In the genomic region with DNA sequence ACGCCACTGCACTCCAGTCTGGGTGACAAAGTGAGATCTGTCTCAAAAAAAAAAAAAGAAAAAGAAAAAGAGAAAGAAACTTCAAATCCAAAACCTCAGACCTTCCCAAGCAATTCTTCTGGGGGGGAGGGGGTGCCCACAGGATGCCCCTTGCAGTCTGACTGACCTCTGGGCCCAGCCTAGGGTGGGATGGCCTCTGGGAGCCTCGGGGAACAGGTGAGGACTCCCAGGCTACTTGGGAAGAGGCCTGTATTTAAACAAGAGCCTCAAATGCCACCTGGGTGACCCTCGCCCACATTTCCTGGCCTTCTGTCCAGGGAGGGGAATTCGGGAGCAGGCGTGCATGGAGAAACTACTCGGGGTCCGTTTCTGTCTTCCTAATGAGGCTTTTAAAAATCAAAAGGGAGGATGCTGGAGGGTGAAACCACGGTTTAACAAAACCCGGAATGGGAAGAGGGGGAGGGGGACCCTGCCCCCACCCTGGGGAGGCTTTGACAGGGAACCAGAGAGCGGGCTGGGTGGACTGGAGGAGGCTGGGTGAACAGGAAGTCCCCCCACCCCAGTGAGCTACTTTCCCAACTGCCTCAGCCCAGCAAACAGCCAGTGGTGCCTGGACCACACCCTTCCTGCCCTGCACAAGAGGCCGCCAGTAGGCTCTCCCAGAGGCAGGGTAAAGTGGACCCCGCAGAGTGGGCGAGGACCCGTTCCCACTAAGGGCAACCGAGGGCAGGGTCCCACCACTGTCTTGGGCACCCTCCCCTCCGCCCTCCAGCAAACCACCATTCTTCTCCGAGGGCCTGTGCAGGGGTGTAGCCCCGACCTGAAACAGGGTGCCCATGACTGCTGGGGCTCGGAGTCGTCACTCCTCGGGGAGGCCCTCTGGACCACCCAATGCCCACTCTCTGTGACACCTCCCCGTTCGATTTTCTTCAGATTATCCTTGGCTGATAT, we compare ENCODE assay signal across 8 cellular contexts. TPM values are rescaled to one million over a fixed set of nuclear protein-coding genes. Genes with fewer than 3 reads are reported as not detected.
DNase-seq lines count a peak whose midpoint lies in the region; ATAC-seq and TF ChIP-seq lines count a peak whose summit lies in the region.

No MANE protein-coding gene starts in this region.

- intact Hi-C loops in breast epithelium (cut with DNase I; ENCODE audit: low total_unique reads), result no loop called here

- H3K27me3 ChIP-seq in breast epithelium, result no peaks in the 10 kb centered on the region

- H3K4me1 Mint-ChIP-seq in nephron progenitor cell, result peaks cover 35% of the 10 kb centered on the region

- H3K27ac Mint-ChIP-seq in nephron progenitor cell, result no peak overlapping the region

- H3K4me1 ChIP-seq in breast epithelium, result peaks cover 17 to 23% of the 10 kb centered on the region in 2 donors

- H3K9me3 ChIP-seq in breast epithelium, result no peaks in the 10 kb centered on the region

- peaks cover 45% of the 10 kb centered on the region for H3K27me3 Mint-ChIP-seq in nephron progenitor cell (ENCODE audit: low read depth, poor library complexity)

- H3K4me3 ChIP-seq in NB4 (ENCODE audit: low read depth, low read length) (peak overlapping the region; percentile 73), breast epithelium (peak overlapping the region; percentile 59 to 94 (median 81))

- TF ChIP-seq POLR2A in NB4 (IDR thresholded peaks at IDR 0.05; ENCODE audit: extremely low read depth, insufficient read length), result peak; percentile 67
- TF ChIP-seq POLR2A in breast epithelium (IDR thresholded peaks at IDR 0.05), result no peak

- H3K27ac ChIP-seq in breast epithelium, result peak overlapping the region; percentile 61 to 74

- DNase-seq in DMS153 (lab: John Stamatoyannopoulos, UW) (peak; percentile 57), NB4 (ENCODE audit: low read depth) (peak; percentile 99), breast epithelium (ENCODE audit: low spot score in 2 of 2) (no peak), nephron progenitor cell (no peak), NCI-H82 treated with DMSO at 0.1 percent for 48 hours (lab: John Stamatoyannopoulos, UW; ENCODE audit: unreplicated experiment) (no peak)

- no peaks in the 10 kb centered on the region for H3K36me3 ChIP-seq in breast epithelium

- TF ChIP-seq CTCF in NB4 (IDR thresholded peaks at IDR 0.05; ENCODE audit: low read depth, low read length) (no peak), breast epithelium (IDR thresholded peaks at IDR 0.05) (no peak), nephron progenitor cell (IDR thresholded peaks at IDR 0.05) (no peak)

- ATAC-seq in GM21529 (IDR thresholded peaks at IDR 0.05; ENCODE audit: unreplicated experiment) (no peak), GM21367 (IDR thresholded peaks at IDR 0.05; ENCODE audit: unreplicated experiment) (no peak), HG02981 (IDR thresholded peaks at IDR 0.05; ENCODE audit: unreplicated experiment) (no peak)

- H3K36me3 Mint-ChIP-seq in nephron progenitor cell (ENCODE audit: low read depth), result no peaks in the 10 kb centered on the region

- H3K4me3 Mint-ChIP-seq in nephron progenitor cell, result peak overlapping the region; percentile 76

- no peaks in the 10 kb centered on the region for H3K9me3 Mint-ChIP-seq in nephron progenitor cell

RNA-seq across cellular contexts. Expression of a gene that starts 1.5 kb away (rescaled TPM):
- 1 to 10 TPM; 3.5 to 9.8 (median 7.2) TPM for total RNA-seq in breast epithelium

Comparison
In these comparisons a context has a peak if more than half of its experiments do, and no peak if none do; other contexts are left out.
1. DNase-seq: peak in DMS153 (single experiment) and NB4 (single experiment); none in breast epithelium (0 of 2), nephron progenitor cell (single experiment) and NCI-H82 treated with DMSO at 0.1 percent for 48 hours (single experiment).